In genomic region chr17:82910770-82911169, GRCh38 we compare ENCODE assay signal across 22 cellular contexts.
DNase-seq lines count a peak whose midpoint lies in the region; ATAC-seq, FAIRE-seq and TF ChIP-seq lines count a peak whose summit lies in the region.
"Had no signal": no experiment of that assay in that cellular context is flagged by ENCODE, and none has a peak within 500 bp of the region (broad histone marks: within the 10 kb centered on the region; RNA-seq: fewer than 3 reads in every experiment).

No MANE protein-coding gene starts in this region.

- H3K36me3 Mint-ChIP-seq in activated T-cell treated with anti-CD3 and anti-CD28 coated beads, Interleukin-2, amount 50 U/mL, for 24 hours (ENCODE audit: low read depth), result peaks cover 80% of the 10 kb centered on the region
- H3K36me3 Mint-ChIP-seq in stimulated activated effector memory CD8-positive, alpha-beta T cell treated with anti-CD3 and anti-CD28 coated beads, Interleukin-12 subunit alpha, Interleukin-12 subunit beta, amount 100 ng/mL, for 72 hours, result peaks cover 33% of the 10 kb centered on the region

- H3K36me3 ChIP-seq in KOPT-K1 (ENCODE audit: insufficient read depth, low read length), result peaks cover 86% of the 10 kb centered on the region
- peaks cover 2 to 6% of the 10 kb centered on the region in 2 donors for H3K36me3 ChIP-seq in kidney (ENCODE audit: control insufficient read depth in 1 of 2, insufficient read depth in 2 of 2, low read length in 2 of 2)
- peaks cover 8 to 74% (median 53%) of the 10 kb centered on the region in 4 donors for H3K36me3 ChIP-seq in esophagus muscularis mucosa

- no peak for TF ChIP-seq EP300 in esophagus muscularis mucosa (IDR thresholded peaks at IDR 0.05)

- no peak overlapping the region for H3K4me3 Mint-ChIP-seq in activated T-cell treated with anti-CD3 and anti-CD28 coated beads, Interleukin-2, amount 50 U/mL, for 24 hours
- peak overlapping the region; percentile 61 for H3K4me3 Mint-ChIP-seq in stimulated activated effector memory CD8-positive, alpha-beta T cell treated with anti-CD3 and anti-CD28 coated beads, Interleukin-12 subunit alpha, Interleukin-12 subunit beta, amount 100 ng/mL, for 72 hours
- H3K4me3 Mint-ChIP-seq: H9, HFFc6 had no signal

- no peak for DNase-seq in activated T-cell treated with anti-CD3 and anti-CD28 coated beads, Interleukin-2, amount 50 U/mL, for 24 hours
- DNase-seq in activated T-cell treated with anti-CD3 and anti-CD28 coated beads for 4 hours (no peak), kidney (peak; percentile 57), esophagus muscularis mucosa (ENCODE audit: extremely low spot score) (no peak), Right ventricle myocardium inferior (ENCODE audit: missing footprints) (no peak)
- no peak for DNase-seq in stimulated activated effector memory CD8-positive, alpha-beta T cell treated with anti-CD3 and anti-CD28 coated beads, Interleukin-12 subunit alpha, Interleukin-12 subunit beta, amount 100 ng/mL, for 72 hours (ENCODE audit: low spot score in 2 of 2)
- DNase-seq in activated effector memory CD4-positive, alpha-beta T cell treated with Interleukin-2 at 50 U/mL for 16 hours, result no peak
- DNase-seq: COR-L47, DMS79 treated with DMSO at 0.1 percent for 48 hours, GM23248, H9, HFFc6, MG63, NCI-H1417, NCI-H1930, NCI-H2227 treated with DMSO at 0.1 percent for 48 hours, NCI-H510A treated with DMSO at 0.1 percent for 48 hours, NCI-H774, Peyer's patch had no signal

- H3K9me3 Mint-ChIP-seq in activated T-cell treated with anti-CD3 and anti-CD28 coated beads, Interleukin-2, amount 50 U/mL, for 24 hours, result no peaks in the 10 kb centered on the region
- no peaks in the 10 kb centered on the region for H3K9me3 Mint-ChIP-seq in stimulated activated effector memory CD8-positive, alpha-beta T cell treated with anti-CD3 and anti-CD28 coated beads, Interleukin-12 subunit alpha, Interleukin-12 subunit beta, amount 100 ng/mL, for 72 hours
- H3K9me3 Mint-ChIP-seq: HFFc6 had no signal

- H3K27ac ChIP-seq in KOPT-K1 (ENCODE audit: low read depth, low read length, poor library complexity, severe bottlenecking) (peak overlapping the region; percentile 80), kidney (ENCODE audit: low read depth in 2 of 2, low read length in 2 of 2) (no peak overlapping the region), esophagus muscularis mucosa (replicated peaks in 1 of 4) (no peak overlapping the region)
- H3K27ac ChIP-seq: GM23248, Peyer's patch, SJSA1 had no signal

- WGBS in esophagus muscularis mucosa, result 100% methylated on average over 3 of the region's 9 CpGs

- H3K4me1 Mint-ChIP-seq in activated T-cell treated with anti-CD3 and anti-CD28 coated beads, Interleukin-2, amount 50 U/mL, for 24 hours (ENCODE audit: low read depth), result peaks cover 30% of the 10 kb centered on the region
- peaks cover 28% of the 10 kb centered on the region for H3K4me1 Mint-ChIP-seq in stimulated activated effector memory CD8-positive, alpha-beta T cell treated with anti-CD3 and anti-CD28 coated beads, Interleukin-12 subunit alpha, Interleukin-12 subunit beta, amount 100 ng/mL, for 72 hours
- H3K4me1 Mint-ChIP-seq: H9 had no signal

- H3K27me3 Mint-ChIP-seq in activated T-cell treated with anti-CD3 and anti-CD28 coated beads, Interleukin-2, amount 50 U/mL, for 24 hours, result no peaks in the 10 kb centered on the region

- H3K9ac ChIP-seq in kidney (ENCODE audit: low read length in 2 of 2), result no peak overlapping the region
- H3K9ac ChIP-seq: GM23248 had no signal

- H3K4me3 ChIP-seq in kidney (ENCODE audit: low read length in 2 of 2) (no peak overlapping the region), esophagus muscularis mucosa (no peak overlapping the region)
- H3K4me3 ChIP-seq: GM12878, GM23248, MG63, Peyer's patch, SJSA1 had no signal

- H3K4me1 ChIP-seq in kidney (ENCODE audit: control insufficient read depth in 1 of 2, insufficient read depth in 1 of 2, low read depth in 1 of 2, low read length in 2 of 2), result no peaks in the 10 kb centered on the region
- H3K4me1 ChIP-seq in esophagus muscularis mucosa, result peaks cover 0 to 20% (median 8%) of the 10 kb centered on the region in 4 donors
- H3K4me1 ChIP-seq: SJSA1 had no signal

- TF ChIP-seq CTCF in kidney (IDR thresholded peaks at IDR 0.05; ENCODE audit: borderline replicate concordance, extremely low read depth, insufficient read depth) (no peak), esophagus muscularis mucosa (IDR thresholded peaks at IDR 0.05) (no peak)

- TF ChIP-seq POLR2A in esophagus muscularis mucosa (IDR thresholded peaks at IDR 0.05; ENCODE audit: low read depth), result no peak

- intact Hi-C loops in kidney (cut with DNase I), result loop anchor here (10.0 kb wide), 1 partner anchor 106 kb away; no protein-coding TSS in a partner anchor
- intact Hi-C loops in esophagus muscularis mucosa (cut with DNase I), result no loop called here
- intact Hi-C loops in Right ventricle myocardium inferior (cut with DNase I), result loop anchor here (5.0 to 10.0 kb wide), 2 partner anchors 33 to 66 kb away; partner anchors contain the start of gene ZNF750

- H3K27ac Mint-ChIP-seq in activated T-cell treated with anti-CD3 and anti-CD28 coated beads, Interleukin-2, amount 50 U/mL, for 24 hours, result peak overlapping the region; percentile 55
- H3K27ac Mint-ChIP-seq in stimulated activated effector memory CD8-positive, alpha-beta T cell treated with anti-CD3 and anti-CD28 coated beads, Interleukin-12 subunit alpha, Interleukin-12 subunit beta, amount 100 ng/mL, for 72 hours, result no peak overlapping the region
- H3K27ac Mint-ChIP-seq: HFFc6 had no signal

- no peaks in the 10 kb centered on the region for H3K9me3 ChIP-seq in KOPT-K1 (ENCODE audit: insufficient read depth, low read length, poor library complexity, severe bottlenecking)
- H3K9me3 ChIP-seq in kidney (ENCODE audit: control insufficient read depth in 1 of 2, low read length in 2 of 2), result no peaks in the 10 kb centered on the region
- H3K9me3 ChIP-seq in esophagus muscularis mucosa, result no peaks in the 10 kb centered on the region
- H3K9me3 ChIP-seq: MG63, Peyer's patch, SJSA1 had no signal

- H3K27me3 ChIP-seq in esophagus muscularis mucosa, result no peaks in the 10 kb centered on the region
- H3K27me3 ChIP-seq: MG63, Peyer's patch, SJSA1 had no signal

- FAIRE-seq in kidney (lab: Jason Lieb, UNC), result no peak
- FAIRE-seq: GM12878 had no signal

- ATAC-seq in stimulated activated effector memory CD8-positive, alpha-beta T cell treated with anti-CD3 and anti-CD28 coated beads, Interleukin-12 subunit alpha, Interleukin-12 subunit beta, amount 100 ng/mL, for 72 hours, result no peak
- no peak for ATAC-seq in Right ventricle myocardium inferior
- ATAC-seq: GM12878 had no signal
